Comparison of ENCODE assay signal across 1 cellular context in genomic region chr10:102776779-102777417, GRCh38.
TF ChIP-seq lines count a peak whose summit lies in the region.

No MANE protein-coding gene starts in this region.

TF ChIP-seq in HepG2, 621 proteins besides CTCF, POLR2A, EP300 and RAD21 (continued from another document):
- TF ChIP-seq ZBTB44 (CRISPR knock-in tag; IDR thresholded peaks at IDR 0.05) (0 out of 2 replicates have a peak, but pooled peaks have one; percentile 31), ZNF574 (CRISPR knock-in tag; IDR thresholded peaks at IDR 0.05) (0 out of 2 replicates have a peak, but pooled peaks have one; percentile 16), ZNF143 (CRISPR knock-in tag; IDR thresholded peaks at IDR 0.05) (0 out of 2 replicates have a peak, but pooled peaks have one; percentile 19), PATZ1 (CRISPR knock-in tag; IDR thresholded peaks at IDR 0.05) (peak; percentile 66; the same call in 1 of the 2 replicates), ATF1 (CRISPR knock-in tag; IDR thresholded peaks at IDR 0.05) (no peak), RARA (CRISPR knock-in tag; IDR thresholded peaks at IDR 0.05) (0 out of 2 replicates have a peak, but pooled peaks have one; percentile 10), ZMYM3 (CRISPR knock-in tag; IDR thresholded peaks at IDR 0.05) (0 out of 2 replicates have a peak, but pooled peaks have one; percentile 17), TEAD3 (CRISPR knock-in tag; optimal IDR thresholded peaks at IDR 0.05; ENCODE audit: borderline replicate concordance) (peak; percentile 63), TBX2 (CRISPR knock-in tag; IDR thresholded peaks at IDR 0.05; ENCODE audit: borderline replicate concordance) (peak; percentile 54; the same call in 1 of the 2 replicates), ZNF788 (CRISPR knock-in tag; IDR thresholded peaks at IDR 0.05; ENCODE audit: borderline replicate concordance) (peak; percentile 57; the same call in 1 of the 2 replicates), HOXA3 (CRISPR knock-in tag; IDR thresholded peaks at IDR 0.05) (no peak), GATAD2A (CRISPR knock-in tag; IDR thresholded peaks at IDR 0.05) (0 out of 2 replicates have a peak, but pooled peaks have one; percentile 12), TFAP4 (IDR thresholded peaks at IDR 0.05; ENCODE audit: borderline replicate concordance, low read depth) (peak; percentile 67; the same call in 1 of the 2 replicates), ZNF263 (CRISPR knock-in tag; IDR thresholded peaks at IDR 0.05) (peak; percentile 93), MAZ (IDR thresholded peaks at IDR 0.05; ENCODE audit: borderline replicate concordance, low read depth, low read length) (no peak), MAZ (CRISPR knock-in tag; IDR thresholded peaks at IDR 0.05; ENCODE audit: low read depth) (0 out of 2 replicates have a peak, but pooled peaks have one; percentile 45), ZNF235 (CRISPR knock-in tag; IDR thresholded peaks at IDR 0.05; ENCODE audit: borderline replicate concordance) (no peak), BCL6 (CRISPR knock-in tag; IDR thresholded peaks at IDR 0.05) (0 out of 2 replicates have a peak, but pooled peaks have one; percentile 18)
